2 cellular contexts compared by ENCODE assay signal in the genomic region with DNA sequence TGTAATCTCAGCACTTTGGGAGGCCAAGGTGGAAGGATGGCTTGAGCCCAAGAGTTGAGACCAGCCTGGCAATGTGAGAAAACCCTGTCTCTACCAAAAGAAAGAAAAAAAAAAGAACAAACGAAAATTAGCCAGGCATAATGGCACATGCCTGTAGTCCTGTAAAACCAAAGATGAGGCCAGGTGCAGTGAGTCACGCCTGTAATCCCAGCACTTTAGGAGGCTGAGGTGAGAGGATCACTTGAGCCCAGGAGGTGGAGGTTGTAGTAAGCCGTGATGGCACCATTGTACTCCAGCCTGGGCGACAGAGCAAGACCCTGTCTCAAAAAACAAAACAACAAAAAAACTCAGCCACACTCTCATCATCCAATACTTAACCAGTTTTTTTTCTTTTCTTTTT.
TF ChIP-seq lines count a peak whose summit lies in the region.

No MANE protein-coding gene starts in this region.

TF ChIP-seq in GM23338, 12 proteins besides CTCF, POLR2A, EP300 and RAD21:
- TF ChIP-seq, protein P1, sequence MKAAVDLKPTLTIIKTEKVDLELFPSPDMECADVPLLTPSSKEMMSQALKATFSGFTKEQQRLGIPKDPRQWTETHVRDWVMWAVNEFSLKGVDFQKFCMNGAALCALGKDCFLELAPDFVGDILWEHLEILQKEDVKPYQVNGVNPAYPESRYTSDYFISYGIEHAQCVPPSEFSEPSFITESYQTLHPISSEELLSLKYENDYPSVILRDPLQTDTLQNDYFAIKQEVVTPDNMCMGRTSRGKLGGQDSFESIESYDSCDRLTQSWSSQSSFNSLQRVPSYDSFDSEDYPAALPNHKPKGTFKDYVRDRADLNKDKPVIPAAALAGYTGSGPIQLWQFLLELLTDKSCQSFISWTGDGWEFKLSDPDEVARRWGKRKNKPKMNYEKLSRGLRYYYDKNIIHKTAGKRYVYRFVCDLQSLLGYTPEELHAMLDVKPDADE (IDR thresholded peaks at IDR 0.05): no peak

TF ChIP-seq in SK-N-SH treated with all-trans-retinoic acid at 6 μM for 48 hours, 23 proteins besides CTCF, POLR2A, EP300 and RAD21:
- TF ChIP-seq BACH2 (CRISPR knock-in tag; IDR thresholded peaks at IDR 0.05; ENCODE audit: borderline replicate concordance) (no peak), OSR1 (CRISPR knock-in tag; IDR thresholded peaks at IDR 0.05) (no peak), ZFP30 (CRISPR knock-in tag; IDR thresholded peaks at IDR 0.05) (no peak), ZNF70 (CRISPR knock-in tag; IDR thresholded peaks at IDR 0.05) (no peak), TCF4 (CRISPR knock-in tag; IDR thresholded peaks at IDR 0.05; ENCODE audit: borderline replicate concordance) (no peak), ARNTL (CRISPR knock-in tag; IDR thresholded peaks at IDR 0.05; ENCODE audit: borderline replicate concordance, low read depth) (no peak), ZFP3 (CRISPR knock-in tag; IDR thresholded peaks at IDR 0.05) (no peak), ESRRG (CRISPR knock-in tag; IDR thresholded peaks at IDR 0.05) (no peak)
